Comparison of ENCODE assay signal across 1 cellular context in the genomic region with DNA sequence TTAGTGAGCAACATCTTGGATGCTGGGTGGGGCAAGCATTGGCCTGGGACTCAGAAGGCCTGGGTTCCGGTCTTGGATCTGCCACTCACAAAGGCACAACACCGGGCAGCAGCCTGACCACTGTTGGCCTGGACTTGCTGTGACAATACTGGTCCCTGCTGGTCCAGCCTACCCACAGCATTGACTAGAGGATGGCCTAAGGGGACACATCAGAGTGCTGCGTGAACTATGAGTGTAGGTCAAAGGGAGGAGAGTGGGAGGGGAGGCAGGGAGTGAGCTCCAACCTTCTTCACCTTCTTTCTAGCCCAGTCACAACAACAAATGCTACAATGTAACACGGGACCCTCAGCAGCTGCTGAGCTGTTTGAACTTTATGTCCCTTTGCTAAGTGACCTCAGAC.
TF ChIP-seq lines count a peak whose summit lies in the region.

No MANE protein-coding gene starts in this region.

TF ChIP-seq in K562, 482 proteins besides CTCF, POLR2A, EP300 and RAD21:
- no peak for TF ChIP-seq PRPF4 (IDR thresholded peaks at IDR 0.05; ENCODE audit: insufficient read depth, low read depth, low read length, poor library complexity, severe bottlenecking)
- TF ChIP-seq ZNF12 (CRISPR knock-in tag; IDR thresholded peaks at IDR 0.05) = peak; percentile 18; the same call in 1 of the 2 replicates
- TF ChIP-seq ETS1 (conservative IDR thresholded peaks at IDR 0.05; ENCODE audit: control insufficient read depth, low read depth, low read length) = 0 out of 2 replicates have a peak, but pooled peaks have one; percentile 23
